8 cellular contexts compared by ENCODE assay signal in the genomic region with DNA sequence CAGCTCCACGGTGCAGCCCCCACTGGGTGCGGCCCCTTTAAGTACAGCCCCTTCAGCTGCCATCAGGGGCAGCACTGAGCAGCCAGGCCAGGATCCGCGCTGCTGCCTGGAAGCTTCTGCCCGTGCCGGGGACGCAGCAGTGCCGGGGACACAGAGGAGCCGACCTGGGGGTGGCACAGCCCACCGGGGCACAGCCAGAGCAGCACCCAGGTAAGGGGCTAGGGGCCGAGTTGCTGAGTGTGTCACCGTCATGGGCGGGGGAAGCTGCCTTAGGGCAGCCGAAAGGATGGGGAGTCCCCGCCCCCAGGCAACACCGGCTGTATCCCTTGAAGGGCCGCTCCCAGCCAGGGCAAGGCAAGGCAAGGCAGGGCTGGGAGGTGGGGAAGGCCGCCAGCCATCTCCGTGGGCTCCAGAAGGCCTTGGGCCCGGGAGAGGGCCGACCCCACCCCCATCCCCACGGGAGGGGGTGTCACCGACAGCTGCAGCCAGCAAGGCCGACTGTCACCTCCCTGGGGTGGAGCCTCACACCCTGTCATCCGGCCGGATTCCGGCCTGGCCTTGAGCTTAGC. TPM values are rescaled to one million over a fixed set of nuclear protein-coding genes. Genes with fewer than 3 reads are reported as not detected.
DNase-seq lines count a peak whose midpoint lies in the region; ATAC-seq and TF ChIP-seq lines count a peak whose summit lies in the region.
"Not testable (repeated sequence)": the region's sequence is repeated elsewhere in the genome, so short reads cannot be mapped to it uniquely, and the experiment has no call there.

A gene (plus strand): TSS at position 99 of the 569 bp plus-strand sequence. CDS start 1,937 bp downstream, outside the sequence.

- H3K79me2 ChIP-seq in SU-DHL-6 (ENCODE audit: insufficient read depth, low read length) = not testable (repeated sequence)

- H3K9me3 Mint-ChIP-seq in activated naive CD4-positive, alpha-beta T cell treated with anti-CD3 and anti-CD28 coated beads, Interleukin-2, amount 50 U/mL, for 24 hours = not testable (repeated sequence)

- not testable (repeated sequence) for H4K20me1 ChIP-seq in SU-DHL-6 (ENCODE audit: low read depth, low read length)

- not testable (repeated sequence) for H3K9me2 ChIP-seq in SU-DHL-6 (replicated peaks; ENCODE audit: insufficient read depth, low read length)

- H3K9ac ChIP-seq in SU-DHL-6 (ENCODE audit: low read length) = peak within 1 kb of the TSS; percentile 52

- H3K36me3 ChIP-seq in SU-DHL-6 (ENCODE audit: low read length) = not testable (repeated sequence)

- peak within 1 kb of the TSS; percentile 50; the same call in 1 of the 2 replicates for H3K27ac ChIP-seq in SU-DHL-6 (ENCODE audit: low read depth, low read length)
- peak within 1 kb of the TSS; percentile 90 for H3K27ac ChIP-seq in substantia nigra (ENCODE audit: low read depth, low read length, poor library complexity, severe bottlenecking)

- not testable (repeated sequence) for H3K9me3 ChIP-seq in SU-DHL-6 (ENCODE audit: insufficient read depth, low read length)

- peak within 1 kb of the TSS; percentile 75 for H3K4me2 ChIP-seq in SU-DHL-6 (ENCODE audit: low read depth, low read length, poor library complexity, severe bottlenecking)

- peak; percentile 74 for TF ChIP-seq CTCF in SU-DHL-6 (IDR thresholded peaks at IDR 0.05; ENCODE audit: insufficient read depth, low read length, poor library complexity, severe bottlenecking)
- TF ChIP-seq CTCF in omental fat pad (IDR thresholded peaks at IDR 0.05) = not testable (repeated sequence)

- ATAC-seq in HG02610 (IDR thresholded peaks at IDR 0.05; ENCODE audit: unreplicated experiment) (peak; percentile 67), omental fat pad (ENCODE audit: low FRiP score) (peak; percentile 50)

- DNase-seq in GM04504 (ENCODE audit: low read depth) (peak; percentile 36), NCI-H1092 treated with DMSO at 0.1 percent for 48 hours (lab: John Stamatoyannopoulos, UW) (peak; percentile 62), globus pallidus (ENCODE audit: low spot score) (peak; percentile 79), substantia nigra (lab: John Stamatoyannopoulos, UW) (peak in 48 of 49 donors; percentile 24 to 87 (median 68))
- not testable (repeated sequence) for DNase-seq in omental fat pad (ENCODE audit: low spot score)

- H3K4me3 ChIP-seq in SU-DHL-6 (ENCODE audit: insufficient read depth, low read length, poor library complexity, severe bottlenecking) = peak within 1 kb of the TSS; percentile 49

- H3K27me3 ChIP-seq in SU-DHL-6 (ENCODE audit: low read length) = not testable (repeated sequence)

- not testable (repeated sequence) for H3K36me3 Mint-ChIP-seq in activated naive CD4-positive, alpha-beta T cell treated with anti-CD3 and anti-CD28 coated beads, Interleukin-2, amount 50 U/mL, for 24 hours

- not testable (repeated sequence) for H2AFZ ChIP-seq in SU-DHL-6 (ENCODE audit: low read depth, low read length, severe bottlenecking)

- not testable (repeated sequence) for H3K27ac Mint-ChIP-seq in activated naive CD4-positive, alpha-beta T cell treated with anti-CD3 and anti-CD28 coated beads, Interleukin-2, amount 50 U/mL, for 24 hours

- not testable (repeated sequence) for H3F3A ChIP-seq in SU-DHL-6 (ENCODE audit: insufficient read depth)

- not testable (repeated sequence) for H3K27me3 Mint-ChIP-seq in activated naive CD4-positive, alpha-beta T cell treated with anti-CD3 and anti-CD28 coated beads, Interleukin-2, amount 50 U/mL, for 24 hours

- H3K4me3 Mint-ChIP-seq in activated naive CD4-positive, alpha-beta T cell treated with anti-CD3 and anti-CD28 coated beads, Interleukin-2, amount 50 U/mL, for 24 hours = peak within 1 kb of the TSS; percentile 74

- not testable (repeated sequence) for H3K4me1 Mint-ChIP-seq in activated naive CD4-positive, alpha-beta T cell treated with anti-CD3 and anti-CD28 coated beads, Interleukin-2, amount 50 U/mL, for 24 hours

RNA-seq across cellular contexts. Expression of the gene that starts here (rescaled TPM):
- 1 to 10 TPM in 1 of 4 donors, under 1 TPM in 3; 0.72 to 2.5 (median 0.78) TPM for total RNA-seq in omental fat pad
